Comparison of ENCODE assay signal across 26 cellular contexts in genomic region chr13:30957258-30957943, GRCh38. TPM values are rescaled to one million over a fixed set of nuclear protein-coding genes. Genes with fewer than 3 reads are reported as not detected.
"Had no signal": no experiment of that assay in that cellular context is flagged by ENCODE, and none has a peak within 500 bp of the region (broad histone marks: within the 10 kb centered on the region; RNA-seq: fewer than 3 reads in every experiment).

No MANE protein-coding gene starts in this region.

- H3K27ac ChIP-seq: coronary artery, esophagus muscularis mucosa, foreskin keratinocyte, neural progenitor cell, pancreas, sigmoid colon, stomach, thyroid gland had no signal

- H3K9ac ChIP-seq: neural progenitor cell had no signal

- H2AFZ ChIP-seq: neural progenitor cell had no signal

- ATAC-seq: foreskin keratinocyte; mucosa of descending colon; pancreas; stimulated activated effector memory CD8-positive, alpha-beta T cell treated with anti-CD3 and anti-CD28 coated beads, Interleukin-12 subunit alpha, Interleukin-12 subunit beta, amount 100 ng/mL, for 72 hours had no signal

- H3K4me3 ChIP-seq: coronary artery, esophagus muscularis mucosa, lung, mucosa of descending colon, neural progenitor cell, pancreas, sigmoid colon, stomach, thyroid gland had no signal

- H3K27me3 ChIP-seq: esophagus muscularis mucosa, neural progenitor cell, sigmoid colon, stomach, thyroid gland had no signal

- H3K4me2 ChIP-seq: neural progenitor cell had no signal

- DNase-seq: dermis blood vessel endothelial cell; effector memory CD4-positive, alpha-beta T cell; foreskin keratinocyte; glutamatergic neuron; mucosa of descending colon; naive B cell; nucleus accumbens; pancreas; sigmoid colon; stimulated activated CD4-positive, alpha-beta T cell treated with anti-CD3 and anti-CD28 coated beads, Interleukin-2, amount 100 ng/mL, for 24 hours; stimulated activated CD4-positive, alpha-beta T cell treated with anti-CD3 and anti-CD28 coated beads, Interleukin-4, amount 100 ng/mL, for 24 hours; stimulated activated naive CD4-positive, alpha-beta T cell treated with Interleukin-2 at 50 U/mL for 16 hours; stomach; thyroid gland; trophoblast cell had no signal

- H3K4me1 ChIP-seq: esophagus muscularis mucosa, foreskin keratinocyte, neural progenitor cell, pancreas, sigmoid colon, stomach, thyroid gland had no signal

- H3K9me3 ChIP-seq: mucosa of descending colon, pancreas, thyroid gland had no signal

- H3K36me3 ChIP-seq: esophagus muscularis mucosa, neural progenitor cell, pancreas, sigmoid colon, stomach, thyroid gland had no signal

RNA-seq across cellular contexts. Expression of gene TEX26, which starts 24.9 kb away (rescaled TPM):
- total RNA-seq: dermis blood vessel endothelial cell, endothelial cell of umbilical vein, epithelial cell of proximal tubule, foreskin keratinocyte, liver, mucosa of descending colon, sigmoid colon, skeletal muscle tissue, stomach had no signal
- polyA plus RNA-seq: endothelial cell of umbilical vein, foreskin keratinocyte, keratinocyte, sigmoid colon, urinary bladder had no signal

RNA-seq across cellular contexts. Expression of gene MEDAG, which starts 51.3 kb away (rescaled TPM):
- total RNA-seq: foreskin keratinocyte had no signal
- polyA plus RNA-seq: foreskin keratinocyte had no signal
